1 cellular context compared by ENCODE assay signal in the genomic region with DNA sequence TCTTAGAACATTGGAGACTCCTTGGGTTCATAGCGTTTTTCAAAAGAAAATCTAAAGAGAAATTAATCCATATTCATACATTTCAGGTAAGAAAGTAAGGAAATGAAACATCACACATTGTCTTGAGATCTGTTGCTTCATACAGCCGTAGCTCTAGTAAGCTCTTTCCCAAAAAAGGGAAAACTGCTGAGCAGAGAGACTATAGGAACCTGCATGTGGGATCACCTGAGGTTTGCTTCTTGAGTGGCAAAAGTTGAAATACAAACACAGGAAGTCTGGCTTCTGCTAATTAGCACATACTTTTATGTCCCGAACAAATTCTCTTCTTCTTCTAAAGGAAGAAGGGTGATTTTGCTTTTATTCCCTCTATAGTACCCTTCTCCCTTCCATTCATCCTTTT.
TF ChIP-seq lines count a peak whose summit lies in the region.

No MANE protein-coding gene starts in this region.

TF ChIP-seq in endothelial cell of umbilical vein, 7 proteins besides CTCF, POLR2A, EP300 and RAD21:
- TF ChIP-seq FOS (IDR thresholded peaks at IDR 0.05; ENCODE audit: borderline replicate concordance, insufficient read depth, low read length): no peak
- no peak for TF ChIP-seq EZH2 (IDR thresholded peaks at IDR 0.05; ENCODE audit: borderline replicate concordance, low read depth, low read length, severe bottlenecking)
- TF ChIP-seq GATA2 (IDR thresholded peaks at IDR 0.05; ENCODE audit: insufficient read depth, insufficient read length, low read depth, low read length): no peak
- no peak for TF ChIP-seq JUN (IDR thresholded peaks at IDR 0.05; ENCODE audit: borderline replicate concordance, insufficient read depth, insufficient read length, low read depth)
- TF ChIP-seq, protein P1, sequence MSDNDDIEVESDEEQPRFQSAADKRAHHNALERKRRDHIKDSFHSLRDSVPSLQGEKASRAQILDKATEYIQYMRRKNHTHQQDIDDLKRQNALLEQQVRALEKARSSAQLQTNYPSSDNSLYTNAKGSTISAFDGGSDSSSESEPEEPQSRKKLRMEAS (IDR thresholded peaks at IDR 0.05; ENCODE audit: insufficient read depth, insufficient read length): no peak
- no peak for TF ChIP-seq POLR2AphosphoS5 (IDR thresholded peaks at IDR 0.05; ENCODE audit: insufficient read depth, low read depth, low read length)
- no peak for TF ChIP-seq MYC (IDR thresholded peaks at IDR 0.05; ENCODE audit: low read depth, low read length)
